Comparison of ENCODE assay signal across 11 cellular contexts in the genomic region with DNA sequence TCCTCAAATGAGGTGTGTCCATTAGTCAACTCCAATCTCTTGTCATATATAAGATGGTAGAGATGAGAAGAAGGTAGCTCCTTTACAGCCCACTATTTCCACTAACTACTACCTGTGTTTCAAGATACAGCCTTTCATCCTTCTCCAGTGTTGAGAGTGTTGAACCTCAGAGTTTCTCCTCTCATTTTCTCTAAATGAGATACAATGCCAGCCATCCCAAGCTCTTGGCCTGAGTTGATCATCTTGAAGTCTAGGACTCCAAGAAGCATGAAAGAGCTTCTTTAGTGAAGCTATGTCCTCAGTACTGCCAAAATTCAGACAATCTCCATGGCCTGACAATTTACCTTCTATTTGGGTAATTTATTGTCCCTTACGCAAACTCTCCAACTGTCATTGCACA. TPM values are rescaled to one million over a fixed set of nuclear protein-coding genes. Genes with fewer than 3 reads are reported as not detected.
A peak's percentile ranks its signal among the peaks of the same experiment; 100 is the strongest.
DNase-seq lines count a peak whose midpoint lies in the region; ATAC-seq lines count a peak whose summit lies in the region.
"Had no signal": no experiment of that assay in that cellular context is flagged by ENCODE, and none has a peak within 500 bp of the region (broad histone marks: within the 10 kb centered on the region; RNA-seq: fewer than 3 reads in every experiment).

No MANE protein-coding gene starts in this region.

- H3K36me3 ChIP-seq in skeletal muscle tissue (ENCODE audit: control insufficient read depth in 3 of 3, insufficient read depth in 3 of 3, low read length in 3 of 3) = no peaks in the 10 kb centered on the region
- H3K36me3 ChIP-seq: SJSA1 had no signal

- peaks cover 0 to 5% (median 0%) of the 10 kb centered on the region in 3 donors for H3K27me3 ChIP-seq in skeletal muscle tissue (ENCODE audit: control insufficient read depth in 3 of 3, insufficient read depth in 3 of 3, low read length in 3 of 3)
- H3K27me3 ChIP-seq: body of pancreas, SJSA1 had no signal

- H3K9me3 ChIP-seq in skeletal muscle tissue (ENCODE audit: control insufficient read depth in 3 of 3, low read length in 3 of 3) = no peaks in the 10 kb centered on the region
- H3K9me3 ChIP-seq: body of pancreas, SJSA1 had no signal

- peaks cover 69% of the 10 kb centered on the region for H3K4me1 Mint-ChIP-seq in dendritic cell treated with granulocyte-macrophage colony-stimulating factor and Interleukin-4, amounts not matched to agents 40 ng/mL and 50 ng/mL, for 4 days (ENCODE audit: low read depth)

- H3K27ac Mint-ChIP-seq in dendritic cell treated with granulocyte-macrophage colony-stimulating factor and Interleukin-4, amounts not matched to agents 40 ng/mL and 50 ng/mL, for 4 days = peak overlapping the region; percentile 99

- H3K9ac ChIP-seq in skeletal muscle tissue (ENCODE audit: low read depth in 1 of 3, low read length in 3 of 3) = no peak overlapping the region

- DNase-seq in stimulated activated CD4-positive, alpha-beta T cell treated with anti-CD3 and anti-CD28 coated beads, Interleukin-2, amount 100 ng/mL, for 24 hours = no peak
- no peak for DNase-seq in SW480 (ENCODE audit: low spot score)
- no peak for DNase-seq in activated T-cell treated with anti-CD3 and anti-CD28 coated beads, Interleukin-2, amount 50 U/mL, for 48 hours
- DNase-seq: activated naive CD4-positive, alpha-beta T cell; NCI-H1105 treated with DMSO at 0.1 percent for 48 hours had no signal

- peaks cover 53% of the 10 kb centered on the region for H3K36me3 Mint-ChIP-seq in dendritic cell treated with granulocyte-macrophage colony-stimulating factor and Interleukin-4, amounts not matched to agents 40 ng/mL and 50 ng/mL, for 4 days (ENCODE audit: low read depth)

- peak overlapping the region; percentile 52 for H3K4me3 ChIP-seq in GM08714 (ENCODE audit: low read length)
- peak overlapping the region in 1 of 3 donors; percentile 9 for H3K4me3 ChIP-seq in skeletal muscle tissue (ENCODE audit: low read length in 3 of 3)
- H3K4me3 ChIP-seq: body of pancreas, SJSA1 had no signal

- H3K27ac ChIP-seq in skeletal muscle tissue (ENCODE audit: low read depth, low read length) = peak overlapping the region; percentile 80
- H3K27ac ChIP-seq: SJSA1 had no signal

- peak; percentile 1 for ATAC-seq in HG02938 (IDR thresholded peaks at IDR 0.05; ENCODE audit: unreplicated experiment)

- no peaks in the 10 kb centered on the region for H3K27me3 Mint-ChIP-seq in dendritic cell treated with granulocyte-macrophage colony-stimulating factor and Interleukin-4, amounts not matched to agents 40 ng/mL and 50 ng/mL, for 4 days

- intact Hi-C loops in dendritic cell treated with granulocyte-macrophage colony-stimulating factor and Interleukin-4, amounts not matched to agents 40 ng/mL and 50 ng/mL, for 4 days (cut with micrococcal nuclease) = loop anchor here (5.0 kb wide), 2 partner anchors 148 to 228 kb away; partner anchors contain the start of genes HLA-DQB1 and HLA-DRB1

- peaks cover 0 to 5% (median 0%) of the 10 kb centered on the region in 3 donors for H3K4me1 ChIP-seq in skeletal muscle tissue (ENCODE audit: control insufficient read depth in 3 of 3, insufficient read depth in 3 of 3, low read length in 3 of 3)
- H3K4me1 ChIP-seq: body of pancreas, SJSA1 had no signal

- H3K9me3 Mint-ChIP-seq in dendritic cell treated with granulocyte-macrophage colony-stimulating factor and Interleukin-4, amounts not matched to agents 40 ng/mL and 50 ng/mL, for 4 days = no peaks in the 10 kb centered on the region

- peak overlapping the region; percentile 88 for H3K4me3 Mint-ChIP-seq in dendritic cell treated with granulocyte-macrophage colony-stimulating factor and Interleukin-4, amounts not matched to agents 40 ng/mL and 50 ng/mL, for 4 days

RNA-seq across cellular contexts. Expression of gene HLA-DRA, which starts 0.5 kb away (rescaled TPM):
- 54.3 TPM for total RNA-seq in skeletal muscle tissue
- total RNA-seq: SJSA1 had no signal

RNA-seq across cellular contexts. Expression of gene BTNL2, which starts 32.2 kb away (rescaled TPM):
- not detected for total RNA-seq in skeletal muscle tissue
- total RNA-seq: body of pancreas, SJSA1 had no signal
